ENCODE assay signal across 8 cellular contexts in genomic region chr10:133325392-133325760, GRCh38. TPM values are rescaled to one million over a fixed set of nuclear protein-coding genes. Genes with fewer than 3 reads are reported as not detected.
A peak's percentile ranks its signal among the peaks of the same experiment; 100 is the strongest.
DNase-seq lines count a peak whose midpoint lies in the region; ATAC-seq lines count a peak whose summit lies in the region.

No MANE protein-coding gene starts in this region.

- POLR2A ChIA-PET in activated CD4-positive, alpha-beta T cell treated with anti-CD3 and anti-CD28 coated beads for 36 hours (lab: Charles Lee), result no interaction called here

- peaks cover 22% of the 10 kb centered on the region for H3K27me3 Mint-ChIP-seq in activated CD4-positive, alpha-beta T cell treated with anti-CD3 and anti-CD28 coated beads for 36 hours
- H3K27me3 Mint-ChIP-seq in activated T-helper 17 cell treated with anti-CD3 and anti-CD28 coated beads, Interleukin-2, amount 50 U/mL, for 72 hours, result peaks cover 8% of the 10 kb centered on the region
- H3K27me3 Mint-ChIP-seq in stimulated activated naive CD8-positive, alpha-beta T cell treated with anti-CD3 and anti-CD28 coated beads, Interleukin-15, amount 100 ng/mL, for 72 hours, result peaks cover 58% of the 10 kb centered on the region

- H3K27ac Mint-ChIP-seq in activated CD4-positive, alpha-beta T cell treated with anti-CD3 and anti-CD28 coated beads for 36 hours, result no peak overlapping the region
- no peak overlapping the region for H3K27ac Mint-ChIP-seq in activated T-helper 17 cell treated with anti-CD3 and anti-CD28 coated beads, Interleukin-2, amount 50 U/mL, for 72 hours
- peak overlapping the region in 1 of 2 donors; percentile 38 for H3K27ac Mint-ChIP-seq in stimulated activated naive CD8-positive, alpha-beta T cell treated with anti-CD3 and anti-CD28 coated beads, Interleukin-15, amount 100 ng/mL, for 72 hours

- H3K9me3 Mint-ChIP-seq in activated CD4-positive, alpha-beta T cell treated with anti-CD3 and anti-CD28 coated beads for 36 hours (ENCODE audit: low read depth), result no peaks in the 10 kb centered on the region
- H3K9me3 Mint-ChIP-seq in activated T-helper 17 cell treated with anti-CD3 and anti-CD28 coated beads, Interleukin-2, amount 50 U/mL, for 72 hours, result no peaks in the 10 kb centered on the region
- H3K9me3 Mint-ChIP-seq in stimulated activated naive CD8-positive, alpha-beta T cell treated with anti-CD3 and anti-CD28 coated beads, Interleukin-15, amount 100 ng/mL, for 72 hours, result no peaks in the 10 kb centered on the region

- H3K36me3 Mint-ChIP-seq in activated CD4-positive, alpha-beta T cell treated with anti-CD3 and anti-CD28 coated beads for 36 hours (ENCODE audit: low read depth), result no peaks in the 10 kb centered on the region
- H3K36me3 Mint-ChIP-seq in activated T-helper 17 cell treated with anti-CD3 and anti-CD28 coated beads, Interleukin-2, amount 50 U/mL, for 72 hours (ENCODE audit: low read depth), result no peaks in the 10 kb centered on the region

- no peak for ATAC-seq in activated CD4-positive, alpha-beta T cell treated with anti-CD3 and anti-CD28 coated beads for 36 hours
- no peak for ATAC-seq in activated T-helper 17 cell treated with anti-CD3 and anti-CD28 coated beads, Interleukin-2, amount 50 U/mL, for 72 hours (replicated peaks)
- ATAC-seq in stimulated activated naive CD8-positive, alpha-beta T cell treated with anti-CD3 and anti-CD28 coated beads, Interleukin-15, amount 100 ng/mL, for 72 hours, result no peak
- ATAC-seq in GM18909 (IDR thresholded peaks at IDR 0.05; ENCODE audit: poor library complexity, unreplicated experiment), result no peak

- DNase-seq in activated CD4-positive, alpha-beta T cell treated with anti-CD3 and anti-CD28 coated beads for 36 hours, result peak; percentile 38
- DNase-seq in activated CD4-positive, alpha-beta T cell treated with anti-CD3 and anti-CD28 coated beads for 48 hours, result no peak
- no peak for DNase-seq in stimulated activated naive CD8-positive, alpha-beta T cell treated with anti-CD3 and anti-CD28 coated beads, Interleukin-15, amount 100 ng/mL, for 72 hours
- DNase-seq in Ammon's horn (ENCODE audit: low spot score) (no peak), NOMO-1 treated with DMSO at 0.1 percent for 48 hours (lab: John Stamatoyannopoulos, UW; ENCODE audit: unreplicated experiment) (no peak)

- CTCF ChIA-PET in activated CD4-positive, alpha-beta T cell treated with anti-CD3 and anti-CD28 coated beads for 36 hours (lab: Charles Lee), result no interaction called here

- intact Hi-C loops in activated CD4-positive, alpha-beta T cell treated with anti-CD3 and anti-CD28 coated beads for 36 hours (cut with DNase I, micrococcal nuclease), result loop anchor here (2.0 to 5.0 kb wide), 3 partner anchors 53 to 197 kb away; partner anchors contain the start of genes MTG1 (in 1 of the 2) and PAOX (in 1 of the 2)

- H3K4me3 Mint-ChIP-seq in activated CD4-positive, alpha-beta T cell treated with anti-CD3 and anti-CD28 coated beads for 36 hours, result peak overlapping the region; percentile 57
- peak overlapping the region; percentile 58 for H3K4me3 Mint-ChIP-seq in activated T-helper 17 cell treated with anti-CD3 and anti-CD28 coated beads, Interleukin-2, amount 50 U/mL, for 72 hours
- H3K4me3 Mint-ChIP-seq in stimulated activated naive CD8-positive, alpha-beta T cell treated with anti-CD3 and anti-CD28 coated beads, Interleukin-15, amount 100 ng/mL, for 72 hours, result peak overlapping the region; percentile 88 to 90

- peak overlapping the region; percentile 47 for H3K4me3 ChIP-seq in iPS-11a (ENCODE audit: low read depth, low read length)

- H3K4me1 Mint-ChIP-seq in activated CD4-positive, alpha-beta T cell treated with anti-CD3 and anti-CD28 coated beads for 36 hours, result peaks cover 10% of the 10 kb centered on the region
- no peaks in the 10 kb centered on the region for H3K4me1 Mint-ChIP-seq in activated T-helper 17 cell treated with anti-CD3 and anti-CD28 coated beads, Interleukin-2, amount 50 U/mL, for 72 hours
- H3K4me1 Mint-ChIP-seq in stimulated activated naive CD8-positive, alpha-beta T cell treated with anti-CD3 and anti-CD28 coated beads, Interleukin-15, amount 100 ng/mL, for 72 hours, result peaks cover 36% of the 10 kb centered on the region

RNA-seq across cellular contexts. Expression of gene CALY, which starts 11.3 kb away (rescaled TPM):
- total RNA-seq in activated CD4-positive, alpha-beta T cell treated with anti-CD3 and anti-CD28 coated beads for 36 hours, result not detected
- not detected for total RNA-seq in activated T-helper 17 cell treated with anti-CD3 and anti-CD28 coated beads, Interleukin-2, amount 50 U/mL, for 72 hours

RNA-seq across cellular contexts. Expression of gene ZNF511, which starts 16.7 kb away (rescaled TPM):
- 10 to 100 TPM; 58.1 to 73.2 TPM for total RNA-seq in activated CD4-positive, alpha-beta T cell treated with anti-CD3 and anti-CD28 coated beads for 36 hours
- total RNA-seq in activated T-helper 17 cell treated with anti-CD3 and anti-CD28 coated beads, Interleukin-2, amount 50 U/mL, for 72 hours, result 10 to 100 TPM; 52.8 to 74.2 TPM

RNA-seq across cellular contexts. Expression of gene TUBGCP2, which starts 16.7 kb away (rescaled TPM):
- total RNA-seq in activated CD4-positive, alpha-beta T cell treated with anti-CD3 and anti-CD28 coated beads for 36 hours, result 10 to 100 TPM; 43.3 to 50.2 TPM
- total RNA-seq in activated T-helper 17 cell treated with anti-CD3 and anti-CD28 coated beads, Interleukin-2, amount 50 U/mL, for 72 hours, result 10 to 100 TPM; 47.8 to 55.8 TPM

RNA-seq across cellular contexts. Expression of gene PRAP1, which starts 21.8 kb away (rescaled TPM):
- not detected for total RNA-seq in activated CD4-positive, alpha-beta T cell treated with anti-CD3 and anti-CD28 coated beads for 36 hours
- not detected for total RNA-seq in activated T-helper 17 cell treated with anti-CD3 and anti-CD28 coated beads, Interleukin-2, amount 50 U/mL, for 72 hours

RNA-seq across cellular contexts. Expression of gene FUOM, which starts 32.4 kb away (rescaled TPM):
- 10 to 100 TPM; 28.3 to 37.0 TPM for total RNA-seq in activated CD4-positive, alpha-beta T cell treated with anti-CD3 and anti-CD28 coated beads for 36 hours
- 10 to 100 TPM; 13.8 to 21.9 TPM for total RNA-seq in activated T-helper 17 cell treated with anti-CD3 and anti-CD28 coated beads, Interleukin-2, amount 50 U/mL, for 72 hours
